In the genomic region with DNA sequence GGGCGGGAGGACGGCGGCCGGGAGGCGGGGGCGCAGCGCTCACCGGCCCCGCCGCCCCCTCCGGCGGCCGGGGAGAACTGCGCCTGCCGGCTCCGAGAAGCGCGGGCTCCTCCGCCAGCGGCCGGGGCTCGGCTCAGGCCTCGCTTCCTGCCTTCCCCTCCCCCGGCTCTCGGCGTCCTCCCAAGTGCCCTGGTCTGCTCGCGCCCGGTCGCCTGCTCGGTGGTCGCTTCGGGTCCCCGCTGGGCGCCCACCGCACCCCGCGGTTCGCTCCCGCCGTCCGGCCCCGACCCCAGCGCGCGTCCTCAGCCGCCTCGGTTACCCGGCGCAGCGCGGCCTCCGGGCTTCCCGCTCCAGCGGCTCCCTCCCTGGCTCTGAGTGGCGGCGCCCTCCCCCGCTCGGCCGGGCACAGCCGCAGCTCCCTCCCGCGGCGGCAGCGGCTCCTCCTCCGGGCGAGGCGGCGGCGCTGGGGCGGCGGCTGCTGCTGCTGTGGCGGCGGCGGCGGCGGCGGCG, we compare ENCODE assay signal across 1 cellular context.
TF ChIP-seq lines count a peak whose summit lies in the region.

No MANE protein-coding gene starts in this region.

TF ChIP-seq in K562, 482 proteins besides CTCF, POLR2A, EP300 and RAD21 (continued from another document and continues in another):
- TF ChIP-seq, protein P1, sequence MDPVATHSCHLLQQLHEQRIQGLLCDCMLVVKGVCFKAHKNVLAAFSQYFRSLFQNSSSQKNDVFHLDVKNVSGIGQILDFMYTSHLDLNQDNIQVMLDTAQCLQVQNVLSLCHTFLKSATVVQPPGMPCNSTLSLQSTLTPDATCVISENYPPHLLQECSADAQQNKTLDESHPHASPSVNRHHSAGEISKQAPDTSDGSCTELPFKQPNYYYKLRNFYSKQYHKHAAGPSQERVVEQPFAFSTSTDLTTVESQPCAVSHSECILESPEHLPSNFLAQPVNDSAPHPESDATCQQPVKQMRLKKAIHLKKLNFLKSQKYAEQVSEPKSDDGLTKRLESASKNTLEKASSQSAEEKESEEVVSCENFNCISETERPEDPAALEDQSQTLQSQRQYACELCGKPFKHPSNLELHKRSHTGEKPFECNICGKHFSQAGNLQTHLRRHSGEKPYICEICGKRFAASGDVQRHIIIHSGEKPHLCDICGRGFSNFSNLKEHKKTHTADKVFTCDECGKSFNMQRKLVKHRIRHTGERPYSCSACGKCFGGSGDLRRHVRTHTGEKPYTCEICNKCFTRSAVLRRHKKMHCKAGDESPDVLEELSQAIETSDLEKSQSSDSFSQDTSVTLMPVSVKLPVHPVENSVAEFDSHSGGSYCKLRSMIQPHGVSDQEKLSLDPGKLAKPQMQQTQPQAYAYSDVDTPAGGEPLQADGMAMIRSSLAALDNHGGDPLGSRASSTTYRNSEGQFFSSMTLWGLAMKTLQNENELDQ (CRISPR knock-in tag; IDR thresholded peaks at IDR 0.05; ENCODE audit: borderline replicate concordance) = no peak
- TF ChIP-seq, protein P2, sequence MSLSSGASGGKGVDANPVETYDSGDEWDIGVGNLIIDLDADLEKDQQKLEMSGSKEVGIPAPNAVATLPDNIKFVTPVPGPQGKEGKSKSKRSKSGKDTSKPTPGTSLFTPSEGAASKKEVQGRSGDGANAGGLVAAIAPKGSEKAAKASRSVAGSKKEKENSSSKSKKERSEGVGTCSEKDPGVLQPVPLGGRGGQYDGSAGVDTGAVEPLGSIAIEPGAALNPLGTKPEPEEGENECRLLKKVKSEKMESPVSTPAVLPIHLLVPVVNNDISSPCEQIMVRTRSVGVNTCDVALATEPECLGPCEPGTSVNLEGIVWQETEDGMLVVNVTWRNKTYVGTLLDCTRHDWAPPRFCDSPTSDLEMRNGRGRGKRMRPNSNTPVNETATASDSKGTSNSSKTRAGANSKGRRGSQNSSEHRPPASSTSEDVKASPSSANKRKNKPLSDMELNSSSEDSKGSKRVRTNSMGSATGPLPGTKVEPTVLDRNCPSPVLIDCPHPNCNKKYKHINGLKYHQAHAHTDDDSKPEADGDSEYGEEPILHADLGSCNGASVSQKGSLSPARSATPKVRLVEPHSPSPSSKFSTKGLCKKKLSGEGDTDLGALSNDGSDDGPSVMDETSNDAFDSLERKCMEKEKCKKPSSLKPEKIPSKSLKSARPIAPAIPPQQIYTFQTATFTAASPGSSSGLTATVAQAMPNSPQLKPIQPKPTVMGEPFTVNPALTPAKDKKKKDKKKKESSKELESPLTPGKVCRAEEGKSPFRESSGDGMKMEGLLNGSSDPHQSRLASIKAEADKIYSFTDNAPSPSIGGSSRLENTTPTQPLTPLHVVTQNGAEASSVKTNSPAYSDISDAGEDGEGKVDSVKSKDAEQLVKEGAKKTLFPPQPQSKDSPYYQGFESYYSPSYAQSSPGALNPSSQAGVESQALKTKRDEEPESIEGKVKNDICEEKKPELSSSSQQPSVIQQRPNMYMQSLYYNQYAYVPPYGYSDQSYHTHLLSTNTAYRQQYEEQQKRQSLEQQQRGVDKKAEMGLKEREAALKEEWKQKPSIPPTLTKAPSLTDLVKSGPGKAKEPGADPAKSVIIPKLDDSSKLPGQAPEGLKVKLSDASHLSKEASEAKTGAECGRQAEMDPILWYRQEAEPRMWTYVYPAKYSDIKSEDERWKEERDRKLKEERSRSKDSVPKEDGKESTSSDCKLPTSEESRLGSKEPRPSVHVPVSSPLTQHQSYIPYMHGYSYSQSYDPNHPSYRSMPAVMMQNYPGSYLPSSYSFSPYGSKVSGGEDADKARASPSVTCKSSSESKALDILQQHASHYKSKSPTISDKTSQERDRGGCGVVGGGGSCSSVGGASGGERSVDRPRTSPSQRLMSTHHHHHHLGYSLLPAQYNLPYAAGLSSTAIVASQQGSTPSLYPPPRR (CRISPR knock-in tag; IDR thresholded peaks at IDR 0.05; ENCODE audit: borderline replicate concordance) = 0 out of 2 replicates have a peak, but pooled peaks have one; percentile 43
- TF ChIP-seq, protein P3, sequence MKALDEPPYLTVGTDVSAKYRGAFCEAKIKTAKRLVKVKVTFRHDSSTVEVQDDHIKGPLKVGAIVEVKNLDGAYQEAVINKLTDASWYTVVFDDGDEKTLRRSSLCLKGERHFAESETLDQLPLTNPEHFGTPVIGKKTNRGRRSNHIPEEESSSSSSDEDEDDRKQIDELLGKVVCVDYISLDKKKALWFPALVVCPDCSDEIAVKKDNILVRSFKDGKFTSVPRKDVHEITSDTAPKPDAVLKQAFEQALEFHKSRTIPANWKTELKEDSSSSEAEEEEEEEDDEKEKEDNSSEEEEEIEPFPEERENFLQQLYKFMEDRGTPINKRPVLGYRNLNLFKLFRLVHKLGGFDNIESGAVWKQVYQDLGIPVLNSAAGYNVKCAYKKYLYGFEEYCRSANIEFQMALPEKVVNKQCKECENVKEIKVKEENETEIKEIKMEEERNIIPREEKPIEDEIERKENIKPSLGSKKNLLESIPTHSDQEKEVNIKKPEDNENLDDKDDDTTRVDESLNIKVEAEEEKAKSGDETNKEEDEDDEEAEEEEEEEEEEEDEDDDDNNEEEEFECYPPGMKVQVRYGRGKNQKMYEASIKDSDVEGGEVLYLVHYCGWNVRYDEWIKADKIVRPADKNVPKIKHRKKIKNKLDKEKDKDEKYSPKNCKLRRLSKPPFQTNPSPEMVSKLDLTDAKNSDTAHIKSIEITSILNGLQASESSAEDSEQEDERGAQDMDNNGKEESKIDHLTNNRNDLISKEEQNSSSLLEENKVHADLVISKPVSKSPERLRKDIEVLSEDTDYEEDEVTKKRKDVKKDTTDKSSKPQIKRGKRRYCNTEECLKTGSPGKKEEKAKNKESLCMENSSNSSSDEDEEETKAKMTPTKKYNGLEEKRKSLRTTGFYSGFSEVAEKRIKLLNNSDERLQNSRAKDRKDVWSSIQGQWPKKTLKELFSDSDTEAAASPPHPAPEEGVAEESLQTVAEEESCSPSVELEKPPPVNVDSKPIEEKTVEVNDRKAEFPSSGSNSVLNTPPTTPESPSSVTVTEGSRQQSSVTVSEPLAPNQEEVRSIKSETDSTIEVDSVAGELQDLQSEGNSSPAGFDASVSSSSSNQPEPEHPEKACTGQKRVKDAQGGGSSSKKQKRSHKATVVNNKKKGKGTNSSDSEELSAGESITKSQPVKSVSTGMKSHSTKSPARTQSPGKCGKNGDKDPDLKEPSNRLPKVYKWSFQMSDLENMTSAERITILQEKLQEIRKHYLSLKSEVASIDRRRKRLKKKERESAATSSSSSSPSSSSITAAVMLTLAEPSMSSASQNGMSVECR (CRISPR knock-in tag; IDR thresholded peaks at IDR 0.05) = peak; percentile 38; the same call in 1 of the 2 replicates
- TF ChIP-seq ETS2 (tag; IDR thresholded peaks at IDR 0.05; ENCODE audit: borderline replicate concordance, poor library complexity, severe bottlenecking) (peak; percentile 38), SMC3 (conservative IDR thresholded peaks at IDR 0.05; ENCODE audit: insufficient read depth, low read depth, low read length) (no peak), CHD4 (IDR thresholded peaks at IDR 0.05; ENCODE audit: insufficient read depth, insufficient replicate concordance, low read depth, low read length, poor library complexity, severe bottlenecking) (no peak), FIP1L1 (IDR thresholded peaks at IDR 0.05; ENCODE audit: low read depth, low read length, poor library complexity, severe bottlenecking) (peak; percentile 74), CBX3 (IDR thresholded peaks at IDR 0.05; ENCODE audit: borderline replicate concordance in 1 of 2, low read length in 2 of 2) (no peak), JUND (IDR thresholded peaks at IDR 0.05; ENCODE audit: borderline replicate concordance, low read depth, low read length) (no peak), JUND (tag; IDR thresholded peaks at IDR 0.05; ENCODE audit: borderline replicate concordance, low read depth, low read length) (no peak), POLR2H (tag; IDR thresholded peaks at IDR 0.05; ENCODE audit: low read depth) (no peak), NONO (IDR thresholded peaks at IDR 0.05; ENCODE audit: low read depth in 2 of 2, low read length in 1 of 2) (peak; percentile 14 to 48; a peak in 3 of 4 replicates), RBBP5 (IDR thresholded peaks at IDR 0.05; ENCODE audit: borderline replicate concordance, insufficient read depth, low read length, poor library complexity, severe bottlenecking) (peak; percentile 75), SMARCA4 (IDR thresholded peaks at IDR 0.05) (no peak), PML (IDR thresholded peaks at IDR 0.05; ENCODE audit: low read length) (no peak), TAF1 (IDR thresholded peaks at IDR 0.05; ENCODE audit: control insufficient read depth, extremely low read depth, insufficient read depth, low read length, severe bottlenecking) (peak; percentile 52), GTF2E2 (tag; IDR thresholded peaks at IDR 0.05) (no peak), BRCA1 (IDR thresholded peaks at IDR 0.05) (no peak), BRCA1 (CRISPR knock-in tag; IDR thresholded peaks at IDR 0.05) (peak; percentile 83; the same call in 1 of the 2 replicates), MAZ (CRISPR knock-in tag; conservative IDR thresholded peaks at IDR 0.05 in 1 of 2, IDR thresholded peaks at IDR 0.05 in 1 of 2) (peak in 1 of 2 experiments; percentile 82; a peak in 2 of 4 replicates), GABPB1 (CRISPR knock-in tag; IDR thresholded peaks at IDR 0.05) (0 out of 2 replicates have a peak, but pooled peaks have one; percentile 16), FOXM1 (IDR thresholded peaks at IDR 0.05; ENCODE audit: low read depth) (no peak), FOXM1 (CRISPR knock-in tag; IDR thresholded peaks at IDR 0.05; ENCODE audit: low read depth) (peak; percentile 64; the same call in 1 of the 2 replicates), L3MBTL2 (IDR thresholded peaks at IDR 0.05) (peak; percentile 55; the same call in 1 of the 2 replicates)
- TF ChIP-seq, protein P4, sequence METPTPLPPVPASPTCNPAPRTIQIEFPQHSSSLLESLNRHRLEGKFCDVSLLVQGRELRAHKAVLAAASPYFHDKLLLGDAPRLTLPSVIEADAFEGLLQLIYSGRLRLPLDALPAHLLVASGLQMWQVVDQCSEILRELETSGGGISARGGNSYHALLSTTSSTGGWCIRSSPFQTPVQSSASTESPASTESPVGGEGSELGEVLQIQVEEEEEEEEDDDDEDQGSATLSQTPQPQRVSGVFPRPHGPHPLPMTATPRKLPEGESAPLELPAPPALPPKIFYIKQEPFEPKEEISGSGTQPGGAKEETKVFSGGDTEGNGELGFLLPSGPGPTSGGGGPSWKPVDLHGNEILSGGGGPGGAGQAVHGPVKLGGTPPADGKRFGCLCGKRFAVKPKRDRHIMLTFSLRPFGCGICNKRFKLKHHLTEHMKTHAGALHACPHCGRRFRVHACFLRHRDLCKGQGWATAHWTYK (CRISPR knock-in tag; IDR thresholded peaks at IDR 0.05) = 0 out of 2 replicates have a peak, but pooled peaks have one; percentile 62
- TF ChIP-seq, protein P5, sequence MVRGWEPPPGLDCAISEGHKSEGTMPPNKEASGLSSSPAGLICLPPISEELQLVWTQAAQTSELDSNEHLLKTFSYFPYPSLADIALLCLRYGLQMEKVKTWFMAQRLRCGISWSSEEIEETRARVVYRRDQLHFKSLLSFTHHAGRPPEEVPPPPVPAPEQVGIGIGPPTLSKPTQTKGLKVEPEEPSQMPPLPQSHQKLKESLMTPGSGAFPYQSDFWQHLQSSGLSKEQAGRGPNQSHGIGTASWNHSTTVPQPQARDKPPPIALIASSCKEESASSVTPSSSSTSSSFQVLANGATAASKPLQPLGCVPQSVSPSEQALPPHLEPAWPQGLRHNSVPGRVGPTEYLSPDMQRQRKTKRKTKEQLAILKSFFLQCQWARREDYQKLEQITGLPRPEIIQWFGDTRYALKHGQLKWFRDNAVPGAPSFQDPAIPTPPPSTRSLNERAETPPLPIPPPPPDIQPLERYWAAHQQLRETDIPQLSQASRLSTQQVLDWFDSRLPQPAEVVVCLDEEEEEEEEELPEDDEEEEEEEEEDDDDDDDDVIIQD (CRISPR knock-in tag; IDR thresholded peaks at IDR 0.05) = no peak
- TF ChIP-seq, protein P6, sequence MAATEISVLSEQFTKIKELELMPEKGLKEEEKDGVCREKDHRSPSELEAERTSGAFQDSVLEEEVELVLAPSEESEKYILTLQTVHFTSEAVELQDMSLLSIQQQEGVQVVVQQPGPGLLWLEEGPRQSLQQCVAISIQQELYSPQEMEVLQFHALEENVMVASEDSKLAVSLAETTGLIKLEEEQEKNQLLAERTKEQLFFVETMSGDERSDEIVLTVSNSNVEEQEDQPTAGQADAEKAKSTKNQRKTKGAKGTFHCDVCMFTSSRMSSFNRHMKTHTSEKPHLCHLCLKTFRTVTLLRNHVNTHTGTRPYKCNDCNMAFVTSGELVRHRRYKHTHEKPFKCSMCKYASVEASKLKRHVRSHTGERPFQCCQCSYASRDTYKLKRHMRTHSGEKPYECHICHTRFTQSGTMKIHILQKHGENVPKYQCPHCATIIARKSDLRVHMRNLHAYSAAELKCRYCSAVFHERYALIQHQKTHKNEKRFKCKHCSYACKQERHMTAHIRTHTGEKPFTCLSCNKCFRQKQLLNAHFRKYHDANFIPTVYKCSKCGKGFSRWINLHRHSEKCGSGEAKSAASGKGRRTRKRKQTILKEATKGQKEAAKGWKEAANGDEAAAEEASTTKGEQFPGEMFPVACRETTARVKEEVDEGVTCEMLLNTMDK (IDR thresholded peaks at IDR 0.05; ENCODE audit: borderline replicate concordance, insufficient read depth, low read depth, low read length, poor library complexity, severe bottlenecking) = peak; percentile 37
- TF ChIP-seq, protein P7, sequence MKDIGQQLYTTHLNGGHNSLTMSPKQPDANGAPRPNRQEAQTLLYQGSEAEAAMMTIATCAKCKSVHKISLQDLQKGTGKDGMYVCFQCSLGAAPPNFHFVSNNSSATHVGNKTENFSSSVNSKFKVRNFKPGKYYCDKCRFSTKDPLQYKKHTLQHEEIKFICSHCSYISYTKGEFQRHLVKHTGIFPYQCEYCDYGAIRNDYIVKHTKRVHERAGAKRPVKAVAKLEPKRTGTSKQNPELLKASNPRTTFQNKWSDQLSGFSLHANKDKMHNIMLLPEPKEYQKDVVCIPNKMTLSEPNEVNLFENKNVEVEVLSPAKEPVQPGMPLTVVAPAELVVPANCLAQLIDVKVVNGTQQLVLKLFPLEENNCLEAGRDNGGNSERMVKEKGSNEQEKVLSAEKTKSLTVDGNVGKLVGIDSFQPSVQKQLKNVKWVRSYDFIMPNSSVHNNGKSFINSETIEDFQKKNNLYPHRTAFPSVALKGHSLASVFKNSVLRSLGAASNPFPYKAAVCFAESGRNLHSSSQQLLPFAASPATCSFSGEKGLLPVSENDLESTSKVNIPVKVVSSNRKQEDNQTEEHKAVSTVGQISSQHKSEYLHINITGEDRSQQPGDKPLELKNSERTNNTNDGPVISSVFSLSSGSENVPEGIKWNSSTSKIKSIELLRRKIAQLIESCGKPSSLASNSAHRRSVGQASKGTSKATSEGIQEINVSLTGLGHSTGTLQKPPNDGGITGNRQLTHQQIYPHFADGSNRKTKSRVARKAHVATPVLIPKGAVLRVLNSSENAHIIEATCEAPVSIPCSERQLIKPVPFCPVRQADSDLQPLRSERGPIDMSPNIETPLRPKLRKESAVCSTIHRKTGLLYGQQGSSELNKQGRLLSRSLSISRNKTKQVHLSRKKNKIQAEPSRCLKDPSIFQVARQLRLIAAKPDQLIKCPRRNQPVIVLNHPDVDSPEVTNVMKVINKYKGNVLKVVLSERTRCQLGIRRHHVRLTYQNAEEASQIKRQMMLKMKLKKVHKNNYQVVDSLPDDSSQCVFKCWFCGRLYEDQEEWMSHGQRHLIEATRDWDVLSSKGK (CRISPR knock-in tag; IDR thresholded peaks at IDR 0.05) = no peak
